ENCODE assay signal across 13 cellular contexts in the genomic region with DNA sequence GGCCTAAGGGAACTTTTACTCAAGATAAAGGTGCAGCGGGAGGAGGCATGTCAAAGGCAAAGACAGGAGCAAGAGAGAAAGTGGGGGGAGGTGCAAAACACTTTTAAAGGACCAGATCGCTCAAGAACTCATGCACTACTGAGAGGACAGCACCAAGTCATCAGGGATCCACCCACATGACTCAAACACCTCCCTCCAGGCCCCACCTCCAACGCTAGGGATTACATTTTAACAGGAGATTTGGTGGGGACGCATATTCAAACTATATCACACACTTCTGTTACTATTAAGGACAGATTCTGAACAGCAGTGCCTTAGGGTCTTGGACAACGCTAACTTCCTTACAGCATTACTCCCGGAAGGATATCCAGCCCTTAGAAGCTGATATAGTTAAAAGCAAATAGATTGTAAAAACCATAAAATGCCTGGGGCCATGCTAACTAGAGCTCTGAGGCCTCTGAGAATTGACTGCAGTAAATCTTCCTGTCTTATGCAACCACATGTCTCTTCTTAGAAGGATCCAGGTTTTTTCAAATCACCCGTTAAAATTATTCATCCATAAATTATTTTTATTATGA. TPM values are rescaled to one million over a fixed set of nuclear protein-coding genes. Genes with fewer than 3 reads are reported as not detected.
DNase-seq lines count a peak whose midpoint lies in the region; ATAC-seq and TF ChIP-seq lines count a peak whose summit lies in the region.
"Had no signal": no experiment of that assay in that cellular context is flagged by ENCODE, and none has a peak within 500 bp of the region (broad histone marks: within the 10 kb centered on the region; RNA-seq: fewer than 3 reads in every experiment).

No MANE protein-coding gene starts in this region.

- H3K27ac Mint-ChIP-seq in T-helper 17 cell: no peak overlapping the region

- DNase-seq in RWPE1 (ENCODE audit: low spot score): peak; percentile 34
- peak; percentile 50 to 80 (median 53) for DNase-seq in mucosa of descending colon
- no peak for DNase-seq in activated naive CD4-positive, alpha-beta T cell treated with Interleukin-2 at 50 U/mL for 16 hours
- DNase-seq in GOT3 (lab: John Stamatoyannopoulos, UW): no peak
- DNase-seq in T-helper 17 cell: no peak
- no peak for DNase-seq in COLO668 (lab: John Stamatoyannopoulos, UW; ENCODE audit: unreplicated experiment)
- DNase-seq: activated CD4-positive, alpha-beta T cell treated with anti-CD3 and anti-CD28 coated beads for 48 hours; NCI-H2029; right cardiac atrium; stimulated activated naive CD4-positive, alpha-beta T cell had no signal

- no peaks in the 10 kb centered on the region for H3K4me1 Mint-ChIP-seq in T-helper 17 cell

- H3K4me1 ChIP-seq in mucosa of descending colon (ENCODE audit: low read depth): peaks cover 23% of the 10 kb centered on the region

- ATAC-seq in GM18909 (IDR thresholded peaks at IDR 0.05; ENCODE audit: poor library complexity, unreplicated experiment) (peak; percentile 48), HG02973 (IDR thresholded peaks at IDR 0.05; ENCODE audit: unreplicated experiment) (peak; percentile 30), mucosa of descending colon (peak; percentile 89), T-helper 17 cell (no peak)

- peak overlapping the region; percentile 61 for H3K27ac ChIP-seq in RWPE1
- H3K27ac ChIP-seq: cardiac muscle cell had no signal

- CTCF ChIA-PET in RWPE1 (lab: Yijun Ruan, JAX): interaction anchor here (0.7 kb wide), 2 partner anchors 18 to 138 kb away, joined by 3 to 5 read pairs; no protein-coding TSS in a partner anchor

- no peak overlapping the region for H3K4me3 ChIP-seq in mucosa of descending colon
- H3K4me3 ChIP-seq: cardiac muscle cell had no signal

- POLR2A ChIA-PET in RWPE1 (lab: Yijun Ruan, JAX; ENCODE audit: low non-redundant PET): no interaction called here

- H3K36me3 Mint-ChIP-seq in T-helper 17 cell (ENCODE audit: low read depth): no peaks in the 10 kb centered on the region

- peaks cover 4% of the 10 kb centered on the region for H3K9me3 ChIP-seq in mucosa of descending colon
- H3K9me3 ChIP-seq in T-helper 17 cell (ENCODE audit: control insufficient read depth, low read length, poor library complexity, severe bottlenecking): no peaks in the 10 kb centered on the region

- TF ChIP-seq CTCF in RWPE1 (conservative IDR thresholded peaks at IDR 0.05; ENCODE audit: low read depth): no peak
- no peak for TF ChIP-seq CTCF in mucosa of descending colon (IDR thresholded peaks at IDR 0.05)

- no peaks in the 10 kb centered on the region for H3K36me3 ChIP-seq in mucosa of descending colon (ENCODE audit: low read depth)
- H3K36me3 ChIP-seq: cardiac muscle cell had no signal

- H3K4me3 Mint-ChIP-seq in T-helper 17 cell: no peak overlapping the region

- intact Hi-C loops in mucosa of descending colon (cut with DNase I, micrococcal nuclease): no loop called here

- H3K27me3 Mint-ChIP-seq in T-helper 17 cell: peaks cover 18% of the 10 kb centered on the region

RNA-seq across cellular contexts. Expression of gene ZC3H12C, which starts 16.7 kb away (rescaled TPM):
- total RNA-seq in mucosa of descending colon: 10 to 100 TPM; 15.9 to 28.7 (median 21.5) TPM
- under 1 TPM; 0.15 to 0.91 TPM for total RNA-seq in T-helper 17 cell

Comparison
In these comparisons a context has a peak if more than half of its experiments do, and no peak if none do; other contexts are left out.
1. DNase-seq: peak in RWPE1 (single experiment) and mucosa of descending colon (3 of 3); none in activated naive CD4-positive, alpha-beta T cell treated with Interleukin-2 at 50 U/mL for 16 hours (single experiment), GOT3 (single experiment), T-helper 17 cell (0 of 3) and COLO668 (single experiment).
2. RNA of gene ZC3H12C, which starts 16.7 kb away (total RNA-seq): 15.9 to 28.7 TPM in mucosa of descending colon; 0.15 to 0.91 TPM in T-helper 17 cell; every median in the first group is over 4 times any median in the second.